Comparison of ENCODE assay signal across 1 cellular context in the genomic region with DNA sequence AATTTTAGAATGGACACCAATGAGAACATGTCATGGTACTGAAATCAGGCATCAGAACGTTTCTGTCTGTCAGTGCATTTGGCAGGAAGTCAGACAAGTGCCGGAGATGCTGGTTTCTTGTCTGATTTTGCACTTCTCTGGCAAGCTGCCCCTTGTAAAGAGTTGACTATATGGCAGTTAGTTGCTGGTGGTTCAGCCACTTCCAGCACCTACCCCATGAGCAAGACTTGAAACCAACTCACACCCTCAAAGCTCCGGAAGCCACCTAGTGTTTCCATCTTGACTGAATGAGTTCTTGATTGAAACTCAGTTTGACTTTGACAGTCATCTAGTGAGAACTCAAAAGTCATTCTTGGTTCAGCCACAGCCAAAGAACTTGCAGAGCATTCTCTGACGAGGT.
TF ChIP-seq lines count a peak whose summit lies in the region.

No MANE protein-coding gene starts in this region.

TF ChIP-seq in WTC11, 78 proteins besides CTCF, POLR2A, EP300 and RAD21 (continued from another document):
- TF ChIP-seq, protein P1, sequence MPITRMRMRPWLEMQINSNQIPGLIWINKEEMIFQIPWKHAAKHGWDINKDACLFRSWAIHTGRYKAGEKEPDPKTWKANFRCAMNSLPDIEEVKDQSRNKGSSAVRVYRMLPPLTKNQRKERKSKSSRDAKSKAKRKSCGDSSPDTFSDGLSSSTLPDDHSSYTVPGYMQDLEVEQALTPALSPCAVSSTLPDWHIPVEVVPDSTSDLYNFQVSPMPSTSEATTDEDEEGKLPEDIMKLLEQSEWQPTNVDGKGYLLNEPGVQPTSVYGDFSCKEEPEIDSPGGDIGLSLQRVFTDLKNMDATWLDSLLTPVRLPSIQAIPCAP (CRISPR knock-in tag; IDR thresholded peaks at IDR 0.05), result no peak
- TF ChIP-seq ZNF396 (CRISPR knock-in tag; IDR thresholded peaks at IDR 0.05; ENCODE audit: borderline replicate concordance) (no peak), ZNF416 (CRISPR knock-in tag; IDR thresholded peaks at IDR 0.05) (no peak), ZNF232 (CRISPR knock-in tag; IDR thresholded peaks at IDR 0.05) (no peak), CBFB (CRISPR knock-in tag; IDR thresholded peaks at IDR 0.05; ENCODE audit: low read depth) (no peak), CREM (CRISPR knock-in tag; IDR thresholded peaks at IDR 0.05) (no peak), OVOL2 (CRISPR knock-in tag; IDR thresholded peaks at IDR 0.05; ENCODE audit: borderline replicate concordance) (no peak), KAT7 (CRISPR knock-in tag; IDR thresholded peaks at IDR 0.05; ENCODE audit: borderline replicate concordance) (no peak), EMX1 (CRISPR knock-in tag; IDR thresholded peaks at IDR 0.05) (no peak)
- TF ChIP-seq, protein P2, sequence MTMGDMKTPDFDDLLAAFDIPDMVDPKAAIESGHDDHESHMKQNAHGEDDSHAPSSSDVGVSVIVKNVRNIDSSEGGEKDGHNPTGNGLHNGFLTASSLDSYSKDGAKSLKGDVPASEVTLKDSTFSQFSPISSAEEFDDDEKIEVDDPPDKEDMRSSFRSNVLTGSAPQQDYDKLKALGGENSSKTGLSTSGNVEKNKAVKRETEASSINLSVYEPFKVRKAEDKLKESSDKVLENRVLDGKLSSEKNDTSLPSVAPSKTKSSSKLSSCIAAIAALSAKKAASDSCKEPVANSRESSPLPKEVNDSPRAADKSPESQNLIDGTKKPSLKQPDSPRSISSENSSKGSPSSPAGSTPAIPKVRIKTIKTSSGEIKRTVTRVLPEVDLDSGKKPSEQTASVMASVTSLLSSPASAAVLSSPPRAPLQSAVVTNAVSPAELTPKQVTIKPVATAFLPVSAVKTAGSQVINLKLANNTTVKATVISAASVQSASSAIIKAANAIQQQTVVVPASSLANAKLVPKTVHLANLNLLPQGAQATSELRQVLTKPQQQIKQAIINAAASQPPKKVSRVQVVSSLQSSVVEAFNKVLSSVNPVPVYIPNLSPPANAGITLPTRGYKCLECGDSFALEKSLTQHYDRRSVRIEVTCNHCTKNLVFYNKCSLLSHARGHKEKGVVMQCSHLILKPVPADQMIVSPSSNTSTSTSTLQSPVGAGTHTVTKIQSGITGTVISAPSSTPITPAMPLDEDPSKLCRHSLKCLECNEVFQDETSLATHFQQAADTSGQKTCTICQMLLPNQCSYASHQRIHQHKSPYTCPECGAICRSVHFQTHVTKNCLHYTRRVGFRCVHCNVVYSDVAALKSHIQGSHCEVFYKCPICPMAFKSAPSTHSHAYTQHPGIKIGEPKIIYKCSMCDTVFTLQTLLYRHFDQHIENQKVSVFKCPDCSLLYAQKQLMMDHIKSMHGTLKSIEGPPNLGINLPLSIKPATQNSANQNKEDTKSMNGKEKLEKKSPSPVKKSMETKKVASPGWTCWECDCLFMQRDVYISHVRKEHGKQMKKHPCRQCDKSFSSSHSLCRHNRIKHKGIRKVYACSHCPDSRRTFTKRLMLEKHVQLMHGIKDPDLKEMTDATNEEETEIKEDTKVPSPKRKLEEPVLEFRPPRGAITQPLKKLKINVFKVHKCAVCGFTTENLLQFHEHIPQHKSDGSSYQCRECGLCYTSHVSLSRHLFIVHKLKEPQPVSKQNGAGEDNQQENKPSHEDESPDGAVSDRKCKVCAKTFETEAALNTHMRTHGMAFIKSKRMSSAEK (CRISPR knock-in tag; IDR thresholded peaks at IDR 0.05; ENCODE audit: borderline replicate concordance), result no peak
- TF ChIP-seq, protein P3, sequence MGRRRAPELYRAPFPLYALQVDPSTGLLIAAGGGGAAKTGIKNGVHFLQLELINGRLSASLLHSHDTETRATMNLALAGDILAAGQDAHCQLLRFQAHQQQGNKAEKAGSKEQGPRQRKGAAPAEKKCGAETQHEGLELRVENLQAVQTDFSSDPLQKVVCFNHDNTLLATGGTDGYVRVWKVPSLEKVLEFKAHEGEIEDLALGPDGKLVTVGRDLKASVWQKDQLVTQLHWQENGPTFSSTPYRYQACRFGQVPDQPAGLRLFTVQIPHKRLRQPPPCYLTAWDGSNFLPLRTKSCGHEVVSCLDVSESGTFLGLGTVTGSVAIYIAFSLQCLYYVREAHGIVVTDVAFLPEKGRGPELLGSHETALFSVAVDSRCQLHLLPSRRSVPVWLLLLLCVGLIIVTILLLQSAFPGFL (CRISPR knock-in tag; IDR thresholded peaks at IDR 0.05; ENCODE audit: borderline replicate concordance), result no peak
- TF ChIP-seq, protein P4, sequence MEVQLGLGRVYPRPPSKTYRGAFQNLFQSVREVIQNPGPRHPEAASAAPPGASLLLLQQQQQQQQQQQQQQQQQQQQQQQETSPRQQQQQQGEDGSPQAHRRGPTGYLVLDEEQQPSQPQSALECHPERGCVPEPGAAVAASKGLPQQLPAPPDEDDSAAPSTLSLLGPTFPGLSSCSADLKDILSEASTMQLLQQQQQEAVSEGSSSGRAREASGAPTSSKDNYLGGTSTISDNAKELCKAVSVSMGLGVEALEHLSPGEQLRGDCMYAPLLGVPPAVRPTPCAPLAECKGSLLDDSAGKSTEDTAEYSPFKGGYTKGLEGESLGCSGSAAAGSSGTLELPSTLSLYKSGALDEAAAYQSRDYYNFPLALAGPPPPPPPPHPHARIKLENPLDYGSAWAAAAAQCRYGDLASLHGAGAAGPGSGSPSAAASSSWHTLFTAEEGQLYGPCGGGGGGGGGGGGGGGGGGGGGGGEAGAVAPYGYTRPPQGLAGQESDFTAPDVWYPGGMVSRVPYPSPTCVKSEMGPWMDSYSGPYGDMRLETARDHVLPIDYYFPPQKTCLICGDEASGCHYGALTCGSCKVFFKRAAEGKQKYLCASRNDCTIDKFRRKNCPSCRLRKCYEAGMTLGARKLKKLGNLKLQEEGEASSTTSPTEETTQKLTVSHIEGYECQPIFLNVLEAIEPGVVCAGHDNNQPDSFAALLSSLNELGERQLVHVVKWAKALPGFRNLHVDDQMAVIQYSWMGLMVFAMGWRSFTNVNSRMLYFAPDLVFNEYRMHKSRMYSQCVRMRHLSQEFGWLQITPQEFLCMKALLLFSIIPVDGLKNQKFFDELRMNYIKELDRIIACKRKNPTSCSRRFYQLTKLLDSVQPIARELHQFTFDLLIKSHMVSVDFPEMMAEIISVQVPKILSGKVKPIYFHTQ (CRISPR knock-in tag; IDR thresholded peaks at IDR 0.05), result no peak
- TF ChIP-seq, protein P5, sequence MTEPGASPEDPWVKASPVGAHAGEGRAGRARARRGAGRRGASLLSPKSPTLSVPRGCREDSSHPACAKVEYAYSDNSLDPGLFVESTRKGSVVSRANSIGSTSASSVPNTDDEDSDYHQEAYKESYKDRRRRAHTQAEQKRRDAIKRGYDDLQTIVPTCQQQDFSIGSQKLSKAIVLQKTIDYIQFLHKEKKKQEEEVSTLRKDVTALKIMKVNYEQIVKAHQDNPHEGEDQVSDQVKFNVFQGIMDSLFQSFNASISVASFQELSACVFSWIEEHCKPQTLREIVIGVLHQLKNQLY (CRISPR knock-in tag; IDR thresholded peaks at IDR 0.05), result no peak
- TF ChIP-seq, protein P6, sequence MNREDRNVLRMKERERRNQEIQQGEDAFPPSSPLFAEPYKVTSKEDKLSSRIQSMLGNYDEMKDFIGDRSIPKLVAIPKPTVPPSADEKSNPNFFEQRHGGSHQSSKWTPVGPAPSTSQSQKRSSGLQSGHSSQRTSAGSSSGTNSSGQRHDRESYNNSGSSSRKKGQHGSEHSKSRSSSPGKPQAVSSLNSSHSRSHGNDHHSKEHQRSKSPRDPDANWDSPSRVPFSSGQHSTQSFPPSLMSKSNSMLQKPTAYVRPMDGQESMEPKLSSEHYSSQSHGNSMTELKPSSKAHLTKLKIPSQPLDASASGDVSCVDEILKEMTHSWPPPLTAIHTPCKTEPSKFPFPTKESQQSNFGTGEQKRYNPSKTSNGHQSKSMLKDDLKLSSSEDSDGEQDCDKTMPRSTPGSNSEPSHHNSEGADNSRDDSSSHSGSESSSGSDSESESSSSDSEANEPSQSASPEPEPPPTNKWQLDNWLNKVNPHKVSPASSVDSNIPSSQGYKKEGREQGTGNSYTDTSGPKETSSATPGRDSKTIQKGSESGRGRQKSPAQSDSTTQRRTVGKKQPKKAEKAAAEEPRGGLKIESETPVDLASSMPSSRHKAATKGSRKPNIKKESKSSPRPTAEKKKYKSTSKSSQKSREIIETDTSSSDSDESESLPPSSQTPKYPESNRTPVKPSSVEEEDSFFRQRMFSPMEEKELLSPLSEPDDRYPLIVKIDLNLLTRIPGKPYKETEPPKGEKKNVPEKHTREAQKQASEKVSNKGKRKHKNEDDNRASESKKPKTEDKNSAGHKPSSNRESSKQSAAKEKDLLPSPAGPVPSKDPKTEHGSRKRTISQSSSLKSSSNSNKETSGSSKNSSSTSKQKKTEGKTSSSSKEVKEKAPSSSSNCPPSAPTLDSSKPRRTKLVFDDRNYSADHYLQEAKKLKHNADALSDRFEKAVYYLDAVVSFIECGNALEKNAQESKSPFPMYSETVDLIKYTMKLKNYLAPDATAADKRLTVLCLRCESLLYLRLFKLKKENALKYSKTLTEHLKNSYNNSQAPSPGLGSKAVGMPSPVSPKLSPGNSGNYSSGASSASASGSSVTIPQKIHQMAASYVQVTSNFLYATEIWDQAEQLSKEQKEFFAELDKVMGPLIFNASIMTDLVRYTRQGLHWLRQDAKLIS (CRISPR knock-in tag; IDR thresholded peaks at IDR 0.05; ENCODE audit: borderline replicate concordance), result no peak
